In the genomic region with DNA sequence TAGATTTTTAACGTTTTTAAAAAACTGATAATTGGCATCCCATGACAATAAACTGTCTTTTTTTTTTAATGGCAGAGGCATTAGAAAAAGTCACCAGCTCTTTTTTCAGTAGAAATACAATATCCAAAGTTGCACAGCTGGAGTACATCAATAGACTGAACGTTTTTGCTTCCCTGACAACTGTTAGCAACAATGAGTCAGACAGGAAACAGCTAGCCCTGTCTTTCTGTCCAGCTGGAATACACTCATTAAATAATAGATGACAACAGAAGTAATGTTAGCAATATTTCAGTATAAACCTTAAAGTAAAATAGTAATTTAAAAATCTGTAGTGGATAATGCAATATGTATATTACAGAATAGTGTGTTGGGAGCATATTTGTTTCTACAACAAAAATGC, we compare ENCODE assay signal across 11 cellular contexts.
A peak's percentile ranks its signal among the peaks of the same experiment; 100 is the strongest.
DNase-seq lines count a peak whose midpoint lies in the region; TF ChIP-seq lines count a peak whose summit lies in the region.
"Had no signal": no experiment of that assay in that cellular context is flagged by ENCODE, and none has a peak within 500 bp of the region (broad histone marks: within the 10 kb centered on the region; RNA-seq: fewer than 3 reads in every experiment).

No MANE protein-coding gene starts in this region.

- no peaks in the 10 kb centered on the region for H3K36me3 ChIP-seq in muscle layer of duodenum (ENCODE audit: control insufficient read depth in 1 of 2, insufficient read depth in 2 of 2, low read length in 2 of 2)

- no peaks in the 10 kb centered on the region for H3K4me1 Mint-ChIP-seq in activated CD4-positive, alpha-beta T cell treated with anti-CD3 and anti-CD28 coated beads, Interleukin-2, amount 10 ng/mL, durations not matched to agents 24 days and 14 days
- H3K4me1 Mint-ChIP-seq in activated CD4-positive, alpha-beta memory T cell treated with anti-CD3 and anti-CD28 coated beads for 36 hours (ENCODE audit: low read depth) = no peaks in the 10 kb centered on the region

- CTCF ChIA-PET in activated CD4-positive, alpha-beta memory T cell treated with anti-CD3 and anti-CD28 coated beads for 36 hours (lab: Charles Lee) = no interaction called here

- H3K27ac Mint-ChIP-seq in activated CD4-positive, alpha-beta T cell treated with anti-CD3 and anti-CD28 coated beads, Interleukin-2, amount 10 ng/mL, durations not matched to agents 24 days and 14 days = no peak overlapping the region
- H3K27ac Mint-ChIP-seq in activated CD4-positive, alpha-beta memory T cell treated with anti-CD3 and anti-CD28 coated beads for 36 hours = no peak overlapping the region

- TF ChIP-seq CTCF in epithelial cell of esophagus (IDR thresholded peaks at IDR 0.05; ENCODE audit: insufficient read depth, low read depth, low read length, missing control alignments) = no peak

- H3K9me3 ChIP-seq in muscle layer of duodenum (ENCODE audit: control insufficient read depth in 1 of 2, low read length in 2 of 2) = no peaks in the 10 kb centered on the region

- peak; percentile 87 for DNase-seq in AG08395 (ENCODE audit: low spot score)
- DNase-seq in NCI-H69 (lab: John Stamatoyannopoulos, UW) = peak; percentile 65
- DNase-seq in epithelial cell of esophagus (ENCODE audit: low read depth) = peak; percentile 61
- no peak for DNase-seq in activated CD4-positive, alpha-beta T cell treated with anti-CD3 and anti-CD28 coated beads, Interleukin-2, amount 10 ng/mL, durations not matched to agents 24 days and 14 days
- DNase-seq in KBM-7 = no peak
- DNase-seq in activated CD4-positive, alpha-beta memory T cell treated with anti-CD3 and anti-CD28 coated beads for 36 hours = no peak
- DNase-seq in hypothalamus (lab: John Stamatoyannopoulos, UW) = no peak
- DNase-seq: activated gamma-delta T cell treated with Interleukin-2 at 50 U/mL for 16 hours, mesendoderm had no signal

- no peaks in the 10 kb centered on the region for H3K9me3 Mint-ChIP-seq in activated CD4-positive, alpha-beta T cell treated with anti-CD3 and anti-CD28 coated beads, Interleukin-2, amount 10 ng/mL, durations not matched to agents 24 days and 14 days
- H3K9me3 Mint-ChIP-seq in activated CD4-positive, alpha-beta memory T cell treated with anti-CD3 and anti-CD28 coated beads for 36 hours = no peaks in the 10 kb centered on the region

- H3K4me3 Mint-ChIP-seq in activated CD4-positive, alpha-beta T cell treated with anti-CD3 and anti-CD28 coated beads, Interleukin-2, amount 10 ng/mL, durations not matched to agents 24 days and 14 days = no peak overlapping the region
- no peak overlapping the region for H3K4me3 Mint-ChIP-seq in activated CD4-positive, alpha-beta memory T cell treated with anti-CD3 and anti-CD28 coated beads for 36 hours

- POLR2A ChIA-PET in activated CD4-positive, alpha-beta memory T cell treated with anti-CD3 and anti-CD28 coated beads for 36 hours (lab: Charles Lee) = no interaction called here

- no peaks in the 10 kb centered on the region for H3K36me3 Mint-ChIP-seq in activated CD4-positive, alpha-beta T cell treated with anti-CD3 and anti-CD28 coated beads, Interleukin-2, amount 10 ng/mL, durations not matched to agents 24 days and 14 days (ENCODE audit: low read depth)
- H3K36me3 Mint-ChIP-seq in activated CD4-positive, alpha-beta memory T cell treated with anti-CD3 and anti-CD28 coated beads for 36 hours = no peaks in the 10 kb centered on the region

- H3K27me3 ChIP-seq in muscle layer of duodenum (ENCODE audit: low read depth, low read length) = no peaks in the 10 kb centered on the region

- intact Hi-C loops in activated CD4-positive, alpha-beta T cell treated with anti-CD3 and anti-CD28 coated beads, Interleukin-2, amount 10 ng/mL, durations not matched to agents 24 days and 14 days (cut with micrococcal nuclease) = no loop called here
- intact Hi-C loops in activated CD4-positive, alpha-beta memory T cell treated with anti-CD3 and anti-CD28 coated beads for 36 hours (cut with micrococcal nuclease) = no loop called here

- H3K27ac ChIP-seq in muscle layer of duodenum (ENCODE audit: low read length) = peak overlapping the region; percentile 80
- H3K27ac ChIP-seq: SK-N-MC had no signal

- in situ Hi-C loops in KBM-7 (cut with MboI; ENCODE audit: low pct_unique_long_range_greater_than_20kb, low sequenced_read_pairs) = no loop called here

- H3K4me1 ChIP-seq in muscle layer of duodenum (ENCODE audit: control insufficient read depth in 1 of 2, insufficient read depth in 2 of 2, low read length in 2 of 2) = peaks cover 5 to 15% of the 10 kb centered on the region in 2 donors

- H3K4me3 ChIP-seq in epithelial cell of esophagus (ENCODE audit: low read length) (no peak overlapping the region), muscle layer of duodenum (ENCODE audit: low read depth in 1 of 2, low read length in 2 of 2) (peak overlapping the region in 1 of 2 donors; percentile 9)
- H3K4me3 ChIP-seq: SK-N-MC had no signal

- no peaks in the 10 kb centered on the region for H3K27me3 Mint-ChIP-seq in activated CD4-positive, alpha-beta T cell treated with anti-CD3 and anti-CD28 coated beads, Interleukin-2, amount 10 ng/mL, durations not matched to agents 24 days and 14 days
- no peaks in the 10 kb centered on the region for H3K27me3 Mint-ChIP-seq in activated CD4-positive, alpha-beta memory T cell treated with anti-CD3 and anti-CD28 coated beads for 36 hours

Comparison
In these comparisons a context has a peak if more than half of its experiments do, and no peak if none do; other contexts are left out.
1. DNase-seq: peak in AG08395 (single experiment), NCI-H69 (single experiment) and epithelial cell of esophagus (single experiment); none in activated CD4-positive, alpha-beta T cell treated with anti-CD3 and anti-CD28 coated beads, Interleukin-2, amount 10 ng/mL, durations not matched to agents 24 days and 14 days (single experiment), KBM-7 (single experiment), activated CD4-positive, alpha-beta memory T cell treated with anti-CD3 and anti-CD28 coated beads for 36 hours (single experiment) and hypothalamus (0 of 51).